2 cellular contexts compared by ENCODE assay signal in genomic region chr1:150173161-150173585, GRCh38.
TF ChIP-seq lines count a peak whose summit lies in the region.

No MANE protein-coding gene starts in this region.

TF ChIP-seq in HEK293, 187 proteins besides CTCF, POLR2A, EP300 and RAD21:
- no peak for TF ChIP-seq ZSCAN30 (tag by site-specific recombination; IDR thresholded peaks at IDR 0.05)
- peak; percentile 59 for TF ChIP-seq ZNF341 (tag by site-specific recombination; IDR thresholded peaks at IDR 0.05; ENCODE audit: low read depth)

TF ChIP-seq in H1, 55 proteins besides CTCF, POLR2A, EP300 and RAD21:
- TF ChIP-seq NANOG (IDR thresholded peaks at IDR 0.05; ENCODE audit: insufficient read depth, low read depth, low read length, poor library complexity, severe bottlenecking) (no peak), ATF3 (IDR thresholded peaks at IDR 0.05; ENCODE audit: insufficient read depth, low read depth, low read length) (no peak), E2F6 (IDR thresholded peaks at IDR 0.05) (no peak), SAP30 (IDR thresholded peaks at IDR 0.05; ENCODE audit: insufficient read depth, insufficient replicate concordance, low read length) (no peak), SIRT6 (IDR thresholded peaks at IDR 0.05; ENCODE audit: low read length) (no peak), TBP (IDR thresholded peaks at IDR 0.05; ENCODE audit: low read depth, low read length) (no peak), KDM1A (IDR thresholded peaks at IDR 0.05; ENCODE audit: borderline replicate concordance, low read length) (no peak), RFX5 (IDR thresholded peaks at IDR 0.05; ENCODE audit: borderline replicate concordance, low read depth, low read length) (no peak), SRF (IDR thresholded peaks at IDR 0.05; ENCODE audit: low read depth, low read length) (no peak), ZNF274 (IDR thresholded peaks at IDR 0.05; ENCODE audit: borderline replicate concordance, extremely low read depth, low read length) (no peak), HDAC6 (IDR thresholded peaks at IDR 0.05; ENCODE audit: low read depth, low read length) (no peak), EZH2 (IDR thresholded peaks at IDR 0.05; ENCODE audit: low read depth, low read length, severe bottlenecking) (no peak), SP2 (IDR thresholded peaks at IDR 0.05; ENCODE audit: low read length) (no peak), RNF2 (IDR thresholded peaks at IDR 0.05; ENCODE audit: borderline replicate concordance, low read depth, low read length, missing control alignments, poor library complexity, severe bottlenecking) (no peak), EGR1 (IDR thresholded peaks at IDR 0.05; ENCODE audit: borderline replicate concordance, low read depth, low read length) (no peak)
